In the genomic region with DNA sequence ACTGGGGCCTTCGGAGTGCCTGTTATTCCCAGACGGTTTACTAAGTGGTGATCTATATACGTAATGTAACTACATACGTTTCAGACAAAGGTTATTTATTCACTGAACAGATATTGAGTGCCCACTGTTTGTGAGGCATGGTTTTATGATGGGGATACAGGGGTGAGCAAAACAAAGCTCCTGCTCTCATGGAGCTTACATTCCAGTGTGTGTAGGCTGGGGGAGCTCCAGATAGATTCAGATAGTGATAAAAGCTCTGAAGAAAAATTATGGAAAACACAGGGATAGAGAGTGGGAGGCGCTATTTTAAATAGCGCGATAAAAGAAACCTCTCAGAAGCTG, we compare ENCODE assay signal across 8 cellular contexts. TPM values are rescaled to one million over a fixed set of nuclear protein-coding genes. Genes with fewer than 3 reads are reported as not detected.
A peak's percentile ranks its signal among the peaks of the same experiment; 100 is the strongest.
DNase-seq lines count a peak whose midpoint lies in the region; ATAC-seq and TF ChIP-seq lines count a peak whose summit lies in the region.

No MANE protein-coding gene starts in this region.

- H3K9me3 Mint-ChIP-seq in activated T-cell treated with anti-CD3 and anti-CD28 coated beads, Interleukin-2, amount 50 U/mL, for 4 hours: no peaks in the 10 kb centered on the region
- H3K9me3 Mint-ChIP-seq in type B pancreatic cell: no peaks in the 10 kb centered on the region

- peaks cover 22% of the 10 kb centered on the region for H3K36me3 Mint-ChIP-seq in activated T-cell treated with anti-CD3 and anti-CD28 coated beads, Interleukin-2, amount 50 U/mL, for 4 hours (ENCODE audit: insufficient read depth)
- H3K36me3 Mint-ChIP-seq in type B pancreatic cell: peaks cover 4% of the 10 kb centered on the region

- ATAC-seq in activated T-cell treated with anti-CD3 and anti-CD28 coated beads, Interleukin-2, amount 50 U/mL, for 4 hours: no peak
- ATAC-seq in lower lobe of right lung: no peak

- TF ChIP-seq CTCF in ascending aorta (IDR thresholded peaks at IDR 0.05): no peak
- TF ChIP-seq CTCF in lower lobe of right lung (IDR thresholded peaks at IDR 0.05): no peak
- TF ChIP-seq CTCF in type B pancreatic cell (conservative IDR thresholded peaks at IDR 0.05): no peak

- H3K4me1 Mint-ChIP-seq in activated T-cell treated with anti-CD3 and anti-CD28 coated beads, Interleukin-2, amount 50 U/mL, for 4 hours (ENCODE audit: low read depth): peaks cover 41% of the 10 kb centered on the region
- peaks cover 19% of the 10 kb centered on the region for H3K4me1 Mint-ChIP-seq in type B pancreatic cell (ENCODE audit: unreplicated experiment)

- H3K27me3 ChIP-seq in ascending aorta: no peaks in the 10 kb centered on the region
- no peaks in the 10 kb centered on the region for H3K27me3 ChIP-seq in lower lobe of right lung (ENCODE audit: low read depth)

- H3K9me3 ChIP-seq in ascending aorta (no peaks in the 10 kb centered on the region), lower lobe of right lung (no peaks in the 10 kb centered on the region)

- peak overlapping the region; percentile 96 for H3K27ac Mint-ChIP-seq in type B pancreatic cell

- no peaks in the 10 kb centered on the region for H3K27me3 Mint-ChIP-seq in activated T-cell treated with anti-CD3 and anti-CD28 coated beads, Interleukin-2, amount 50 U/mL, for 4 hours (ENCODE audit: low read depth)
- H3K27me3 Mint-ChIP-seq in type B pancreatic cell: no peaks in the 10 kb centered on the region

- H3K36me3 ChIP-seq in ascending aorta (peaks cover 0 to 16% of the 10 kb centered on the region in 2 donors), lower lobe of right lung (peaks cover 9% of the 10 kb centered on the region)

- H3K4me1 ChIP-seq in ascending aorta (peaks cover 10 to 14% of the 10 kb centered on the region in 2 donors), lower lobe of right lung (peaks cover 34% of the 10 kb centered on the region)

- intact Hi-C loops in ascending aorta (cut with DNase I) (loop anchor here (10.0 kb wide), 1 partner anchor 810 kb away; the partner anchor contains the start of genes ECD and FAM149B1), lower lobe of right lung (cut with DNase I) (no loop called here)

- H3K4me3 Mint-ChIP-seq in activated T-cell treated with anti-CD3 and anti-CD28 coated beads, Interleukin-2, amount 50 U/mL, for 4 hours: peak overlapping the region; percentile 98
- peak overlapping the region; percentile 97 for H3K4me3 Mint-ChIP-seq in type B pancreatic cell

- H3K27ac ChIP-seq in ascending aorta (peak overlapping the region; percentile 98), lower lobe of right lung (peak overlapping the region; percentile 94)

- peak overlapping the region; percentile 96 for H3K4me3 ChIP-seq in ascending aorta
- H3K4me3 ChIP-seq in lower lobe of right lung: peak overlapping the region; percentile 85

- no peak for DNase-seq in activated T-cell treated with anti-CD3 and anti-CD28 coated beads, Interleukin-2, amount 50 U/mL, for 4 hours
- no peak for DNase-seq in activated T-cell treated with anti-CD3 and anti-CD28 coated beads for 4 hours
- DNase-seq in ascending aorta (ENCODE audit: low spot score in 2 of 2): no peak
- DNase-seq in lower lobe of right lung: no peak
- DNase-seq in type B pancreatic cell (ENCODE audit: extremely low spot score, unreplicated experiment): no peak
- DNase-seq in cerebellar cortex (ENCODE audit: low spot score): no peak
- DNase-seq in NCI-H146 (lab: John Stamatoyannopoulos, UW): no peak
- no peak for DNase-seq in dedifferentiated amniotic fluid mesenchymal stem cell (ENCODE audit: extremely low spot score)

RNA-seq across cellular contexts. Expression of gene DNAJB12, which starts 0.5 kb away (rescaled TPM):
- total RNA-seq in activated T-cell treated with anti-CD3 and anti-CD28 coated beads, Interleukin-2, amount 50 U/mL, for 4 hours: 10 to 100 TPM; 32.6 to 39.4 (median 35.4) TPM
- total RNA-seq in ascending aorta: 46.1 TPM
- 44.7 TPM for total RNA-seq in lower lobe of right lung
- 30.6 and 34.3 TPM in 2 replicates for total RNA-seq in type B pancreatic cell (ENCODE audit: low replicate concordance)
